ENCODE assay signal across 8 cellular contexts in genomic region chr3:185176756-185177359, GRCh38. TPM values are rescaled to one million over a fixed set of nuclear protein-coding genes. Genes with fewer than 3 reads are reported as not detected.
DNase-seq lines count a peak whose midpoint lies in the region; ATAC-seq and TF ChIP-seq lines count a peak whose summit lies in the region.

No MANE protein-coding gene starts in this region.

- ATAC-seq in heart right ventricle (peak in 2 of 8 donors; percentile 22 to 50), HG03095 (IDR thresholded peaks at IDR 0.05; ENCODE audit: unreplicated experiment) (no peak), GM21447 (IDR thresholded peaks at IDR 0.05; ENCODE audit: unreplicated experiment) (no peak)

- peaks cover 7% of the 10 kb centered on the region for H3K27me3 Mint-ChIP-seq in activated CD4-positive, alpha-beta T cell treated with anti-CD3 and anti-CD28 coated beads, Interleukin-2, amount 10 ng/mL, durations not matched to agents 24 days and 14 days

- peak; percentile 51 for DNase-seq in EL
- peak; percentile 4 to 21 for DNase-seq in NCI-H1930 (lab: John Stamatoyannopoulos, UW)
- peak; percentile 75 for DNase-seq in activated CD4-positive, alpha-beta T cell treated with anti-CD3 and anti-CD28 coated beads, Interleukin-2, amount 10 ng/mL, durations not matched to agents 24 days and 14 days
- DNase-seq in heart right ventricle: peak in 1 of 2 donors; percentile 24
- DNase-seq in stimulated activated CD4-positive, alpha-beta T cell treated with anti-CD3 and anti-CD28 coated beads, Interleukin-12 subunit alpha, Interleukin-12 subunit beta, amount 100 ng/mL, for 48 hours (ENCODE audit: low read depth in 2 of 3, low spot score in 1 of 3): peak in 2 of 3 donors; percentile 18 to 35

- peaks cover 0 to 22% (median 5%) of the 10 kb centered on the region in 7 donors for H3K27me3 ChIP-seq in heart right ventricle

- no peaks in the 10 kb centered on the region for H3K9me3 Mint-ChIP-seq in activated CD4-positive, alpha-beta T cell treated with anti-CD3 and anti-CD28 coated beads, Interleukin-2, amount 10 ng/mL, durations not matched to agents 24 days and 14 days

- no peak overlapping the region for H3K27ac Mint-ChIP-seq in activated CD4-positive, alpha-beta T cell treated with anti-CD3 and anti-CD28 coated beads, Interleukin-2, amount 10 ng/mL, durations not matched to agents 24 days and 14 days

- H3K4me1 Mint-ChIP-seq in activated CD4-positive, alpha-beta T cell treated with anti-CD3 and anti-CD28 coated beads, Interleukin-2, amount 10 ng/mL, durations not matched to agents 24 days and 14 days: no peaks in the 10 kb centered on the region

- H3K4me1 ChIP-seq in heart right ventricle: peaks cover 0 to 20% (median 8%) of the 10 kb centered on the region in 9 donors

- TF ChIP-seq CTCF in 22Rv1 (IDR thresholded peaks at IDR 0.05) (peak; percentile 85), heart right ventricle (IDR thresholded peaks at IDR 0.05) (peak; percentile 46 to 83 (median 75))

- no peaks in the 10 kb centered on the region for H3K36me3 ChIP-seq in heart right ventricle

- intact Hi-C loops in activated CD4-positive, alpha-beta T cell treated with anti-CD3 and anti-CD28 coated beads, Interleukin-2, amount 10 ng/mL, durations not matched to agents 24 days and 14 days (cut with micrococcal nuclease): loop anchor here (1.0 to 5.0 kb wide), 2 partner anchors 230 to 302 kb away; no protein-coding TSS in a partner anchor
- intact Hi-C loops in heart right ventricle (cut with DNase I): loop anchor here in 9 of 10 donors (2.0 to 10.0 kb wide), 6 partner anchors 202 to 305 kb away; no protein-coding TSS in a partner anchor

- 20 to 23% methylated on average over 10 of the region's 10 CpGs for WGBS in heart right ventricle, 2 donors

- H3K4me3 Mint-ChIP-seq in activated CD4-positive, alpha-beta T cell treated with anti-CD3 and anti-CD28 coated beads, Interleukin-2, amount 10 ng/mL, durations not matched to agents 24 days and 14 days: no peak overlapping the region

- H3K36me3 Mint-ChIP-seq in activated CD4-positive, alpha-beta T cell treated with anti-CD3 and anti-CD28 coated beads, Interleukin-2, amount 10 ng/mL, durations not matched to agents 24 days and 14 days (ENCODE audit: low read depth): no peaks in the 10 kb centered on the region

- no peak overlapping the region for H3K4me3 ChIP-seq in heart right ventricle

- no peaks in the 10 kb centered on the region for H3K9me3 ChIP-seq in heart right ventricle

- no peak overlapping the region for H3K27ac ChIP-seq in 22Rv1
- H3K27ac ChIP-seq in heart right ventricle: no peak overlapping the region

RNA-seq across cellular contexts. Expression of gene C3orf70, which starts 24.0 kb away (rescaled TPM):
- total RNA-seq in activated CD4-positive, alpha-beta T cell treated with anti-CD3 and anti-CD28 coated beads, Interleukin-2, amount 10 ng/mL, durations not matched to agents 24 days and 14 days: 0.02 and 0.05 TPM in 2 replicates
- total RNA-seq in heart right ventricle: 1 to 10 TPM; 1.4 to 2.2 (median 1.7) TPM
- polyA plus RNA-seq in heart right ventricle: 1 to 10 TPM in 1 of 2 donors, under 1 TPM in 1; 0.75 to 1.2 TPM
